In the genomic region with DNA sequence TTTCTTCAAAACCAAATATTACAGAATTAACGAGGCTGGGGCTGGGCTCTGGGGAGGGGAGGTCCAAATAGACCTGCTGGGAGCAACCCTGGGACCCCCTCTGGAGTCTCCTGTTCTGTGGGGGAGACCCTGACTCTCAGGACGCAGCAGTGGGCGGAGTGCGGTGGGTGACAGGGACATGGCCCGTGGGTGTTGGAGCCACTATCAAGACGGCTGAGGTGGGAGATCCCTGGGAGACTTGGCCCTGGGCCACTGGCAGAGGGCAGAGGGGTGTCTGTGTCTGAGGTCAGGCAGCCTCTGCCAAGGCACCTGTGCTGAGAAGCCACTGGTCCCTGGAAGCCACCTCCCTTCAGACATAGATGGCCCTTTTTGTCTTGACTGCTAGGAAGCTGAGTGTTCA, we compare ENCODE assay signal across 29 cellular contexts.
DNase-seq lines count a peak whose midpoint lies in the region; ATAC-seq, FAIRE-seq and TF ChIP-seq lines count a peak whose summit lies in the region.
"Had no signal": no experiment of that assay in that cellular context is flagged by ENCODE, and none has a peak within 500 bp of the region (broad histone marks: within the 10 kb centered on the region; RNA-seq: fewer than 3 reads in every experiment).

No MANE protein-coding gene starts in this region.

- no peak overlapping the region for H3K9ac ChIP-seq in HepG2 (ENCODE audit: insufficient read depth, low read depth, low read length)
- H3K9ac ChIP-seq: KMS-11 had no signal

- H3K79me2 ChIP-seq in HepG2 (ENCODE audit: insufficient read depth, low read length) (no peaks in the 10 kb centered on the region), osteoblast (ENCODE audit: insufficient read depth, low read length) (no peaks in the 10 kb centered on the region)

- H3K4me1 ChIP-seq in right lobe of liver (no peaks in the 10 kb centered on the region), HepG2 (ENCODE audit: insufficient read depth, low read length) (no peaks in the 10 kb centered on the region), osteoblast (ENCODE audit: insufficient read depth, low read length) (peaks cover 5% of the 10 kb centered on the region), breast epithelium (no peaks in the 10 kb centered on the region)
- H3K4me1 ChIP-seq: foreskin keratinocyte, vagina had no signal

- no peak for TF ChIP-seq POLR2A in right lobe of liver (IDR thresholded peaks at IDR 0.05)
- no peak for TF ChIP-seq POLR2A in HepG2 (IDR thresholded peaks at IDR 0.05; ENCODE audit: insufficient read depth in 1 of 2, low read depth in 2 of 2, low read length in 2 of 2)
- TF ChIP-seq POLR2A in GM12892 (IDR thresholded peaks at IDR 0.05; ENCODE audit: low read depth, low read length), result no peak
- no peak for TF ChIP-seq POLR2A in breast epithelium (IDR thresholded peaks at IDR 0.05)

- CTCF ChIA-PET in HepG2 (lab: Yijun Ruan, JAX; ENCODE audit: low intra/inter-chr PET ratio, low total read pairs), result no interaction called here

- intact Hi-C loops in right lobe of liver (cut with DNase I), result no loop called here
- intact Hi-C loops in HepG2 (cut with micrococcal nuclease; ENCODE audit: unreplicated experiment), result no loop called here
- intact Hi-C loops in left ventricle myocardium superior (cut with micrococcal nuclease), result no loop called here
- intact Hi-C loops in breast epithelium (cut with DNase I; ENCODE audit: low total_unique reads), result no loop called here

- in situ Hi-C loops in HepG2 (cut with HindIII; ENCODE audit: extremely low pct_ligation_motif_present, low pct_unique_long_range_greater_than_20kb), result no loop called here

- H3K9me3 ChIP-seq in right lobe of liver (no peaks in the 10 kb centered on the region), HepG2 (ENCODE audit: low read length) (no peaks in the 10 kb centered on the region), osteoblast (ENCODE audit: low read depth, low read length) (no peaks in the 10 kb centered on the region), breast epithelium (no peaks in the 10 kb centered on the region)
- H3K9me3 ChIP-seq: esophagus squamous epithelium, MG63, thoracic aorta, vagina had no signal

- H4K20me1 ChIP-seq in HepG2 (ENCODE audit: insufficient read depth, low read length), result no peaks in the 10 kb centered on the region
- no peaks in the 10 kb centered on the region for H4K20me1 ChIP-seq in osteoblast (ENCODE audit: insufficient read depth, low read length)

- ATAC-seq in right lobe of liver, result no peak
- no peak for ATAC-seq in HepG2
- no peak for ATAC-seq in left ventricle myocardium superior
- ATAC-seq: activated CD8-positive, alpha-beta memory T cell treated with anti-CD3 and anti-CD28 coated beads, Interleukin-2, amount 10 ng/mL, durations not matched to agents 7 days and 5 days; activated T-cell treated with anti-CD3 and anti-CD28 coated beads, Interleukin-2, amount 50 U/mL, for 4 hours; foreskin keratinocyte; stimulated activated naive CD8-positive, alpha-beta T cell treated with anti-CD3 and anti-CD28 coated beads, Interleukin-15, Interleukin-2, amounts not matched to agents 100 U/mL and 50 U/mL, for 24 hours had no signal

- no peak for FAIRE-seq in HepG2 (lab: Jason Lieb, UNC)
- FAIRE-seq in GM12892 (lab: Jason Lieb, UNC), result no peak
- FAIRE-seq: endometrium, GM12891 had no signal

- TF ChIP-seq CTCF in right lobe of liver (IDR thresholded peaks at IDR 0.05) (no peak), HepG2 (CRISPR knock-in tag; IDR thresholded peaks at IDR 0.05) (no peak), osteoblast (IDR thresholded peaks at IDR 0.05; ENCODE audit: extremely low read depth, low read depth, low read length) (no peak), breast epithelium (IDR thresholded peaks at IDR 0.05) (no peak)

- TF ChIP-seq EP300 in HepG2 (IDR thresholded peaks at IDR 0.05; ENCODE audit: low read depth in 2 of 2, low read length in 2 of 2) (no peak), HepG2 (CRISPR knock-in tag; IDR thresholded peaks at IDR 0.05; ENCODE audit: borderline replicate concordance) (no peak)

- no peak overlapping the region for H3K4me3 ChIP-seq in right lobe of liver
- no peak overlapping the region for H3K4me3 ChIP-seq in HepG2 (replicated peaks in 1 of 3; ENCODE audit: insufficient read depth in 1 of 3, low read depth in 2 of 3, low read length in 3 of 3)
- H3K4me3 ChIP-seq in osteoblast (ENCODE audit: insufficient read depth, low read length), result no peak overlapping the region
- no peak overlapping the region for H3K4me3 ChIP-seq in breast epithelium
- H3K4me3 ChIP-seq: esophagus squamous epithelium, MG63, skin epidermis, thoracic aorta, vagina had no signal

- H3K27me3 ChIP-seq in right lobe of liver, result no peaks in the 10 kb centered on the region
- peaks cover 14 to 47% of the 10 kb centered on the region in 2 experiments; a peak in 4 of 5 replicates for H3K27me3 ChIP-seq in HepG2 (ENCODE audit: control insufficient read depth in 1 of 2, insufficient read depth in 2 of 2, low read length in 2 of 2)
- H3K27me3 ChIP-seq in osteoblast (ENCODE audit: insufficient read depth, low read length), result peaks cover 43% of the 10 kb centered on the region
- H3K27me3 ChIP-seq in breast epithelium, result peaks cover 0 to 33% of the 10 kb centered on the region in 2 donors
- H3K27me3 ChIP-seq: vagina had no signal

- H3K27ac ChIP-seq in right lobe of liver, result no peak overlapping the region
- H3K27ac ChIP-seq in HepG2 (ENCODE audit: extremely low read length, insufficient read depth, low read length), result no peak overlapping the region
- no peak overlapping the region for H3K27ac ChIP-seq in osteoblast (ENCODE audit: low read depth, low read length)
- H3K27ac ChIP-seq in breast epithelium, result no peak overlapping the region
- H3K27ac ChIP-seq: esophagus squamous epithelium, foreskin keratinocyte, KMS-11, thoracic aorta, vagina had no signal

- BruUV-seq in HepG2 (replicated peaks; lab: Mats Ljungman, UMichigan), result no TSS peak

- H3K36me3 ChIP-seq in right lobe of liver, result no peaks in the 10 kb centered on the region
- H3K36me3 ChIP-seq in HepG2 (replicated peaks in 1 of 2; ENCODE audit: control insufficient read depth in 1 of 2, insufficient read depth in 2 of 2, low read length in 2 of 2), result no peaks in the 10 kb centered on the region
- no peaks in the 10 kb centered on the region for H3K36me3 ChIP-seq in osteoblast (ENCODE audit: insufficient read depth, low read length)
- no peaks in the 10 kb centered on the region for H3K36me3 ChIP-seq in breast epithelium
- H3K36me3 ChIP-seq: esophagus squamous epithelium, MG63, thoracic aorta, vagina had no signal

- H2AFZ ChIP-seq in HepG2 (ENCODE audit: low read length) (no peak overlapping the region), osteoblast (ENCODE audit: low read length) (no peak overlapping the region)

- DNase-seq in right lobe of liver (peak; percentile 17 to 44 (median 39)), HepG2 (ENCODE audit: low spot score) (no peak), left ventricle myocardium superior (peak; percentile 28), osteoblast (ENCODE audit: insufficient read length, low spot score, missing footprints) (peak; percentile 56), GM12892 (ENCODE audit: insufficient read length) (no peak), breast epithelium (ENCODE audit: low spot score in 2 of 2) (no peak), NCI-H1105 treated with DMSO at 0.1 percent for 48 hours (lab: John Stamatoyannopoulos, UW) (no peak), kidney glomerular epithelial cell (lab: John Stamatoyannopoulos, UW) (no peak)
- DNase-seq: activated CD4-positive, alpha-beta T cell treated with anti-CD3 and anti-CD28 coated beads, Interleukin-2, amount 50 U/mL, for 4 hours; activated CD8-positive, alpha-beta memory T cell treated with anti-CD3 and anti-CD28 coated beads, Interleukin-2, amount 10 ng/mL, durations not matched to agents 7 days and 5 days; activated T-cell treated with anti-CD3 and anti-CD28 coated beads, Interleukin-2, amount 50 U/mL, for 4 hours; esophagus squamous epithelium; H7; naive B cell; NCI-H1105; NCI-H1930; NCI-H2171 treated with DMSO at 0.1 percent for 48 hours; NCI-H510A treated with DMSO at 0.1 percent for 48 hours; occipital lobe; RPMI8226; stimulated activated naive CD8-positive, alpha-beta T cell treated with anti-CD3 and anti-CD28 coated beads, Interleukin-15, Interleukin-2, amounts not matched to agents 100 U/mL and 50 U/mL, for 24 hours had no signal

- POLR2A ChIA-PET in HepG2 (lab: Yijun Ruan, JAX), result no interaction called here

- H3K4me2 ChIP-seq in HepG2 (ENCODE audit: low read depth, low read length) (no peak overlapping the region), osteoblast (ENCODE audit: insufficient read depth, low read length) (no peak overlapping the region)
- H3K4me2 ChIP-seq: KMS-11 had no signal

- 52% methylated on average over 4 of the region's 6 CpGs for WGBS in right lobe of liver (ENCODE audit: insufficient coverage, low coverage, low lambda C conversion rate, missing lambda C conversion rate)
- 58% methylated on average over 6 of the region's 6 CpGs for WGBS in HepG2 (ENCODE audit: low lambda C conversion rate)

- TF ChIP-seq RAD21 in HepG2 (CRISPR knock-in tag; IDR thresholded peaks at IDR 0.05), result no peak

TF ChIP-seq in HepG2, 621 proteins besides CTCF, POLR2A, EP300 and RAD21 (continues in another document):
- TF ChIP-seq, protein P1, sequence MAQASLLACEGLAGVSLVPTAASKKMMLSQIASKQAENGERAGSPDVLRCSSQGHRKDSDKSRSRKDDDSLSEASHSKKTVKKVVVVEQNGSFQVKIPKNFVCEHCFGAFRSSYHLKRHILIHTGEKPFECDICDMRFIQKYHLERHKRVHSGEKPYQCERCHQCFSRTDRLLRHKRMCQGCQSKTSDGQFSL (CRISPR knock-in tag; IDR thresholded peaks at IDR 0.05), result no peak
- TF ChIP-seq SMARCC2 (IDR thresholded peaks at IDR 0.05) (no peak), ISX (CRISPR knock-in tag; conservative IDR thresholded peaks at IDR 0.05) (no peak), ZNF558 (CRISPR knock-in tag; IDR thresholded peaks at IDR 0.05; ENCODE audit: borderline replicate concordance) (no peak)
- TF ChIP-seq, protein P2, sequence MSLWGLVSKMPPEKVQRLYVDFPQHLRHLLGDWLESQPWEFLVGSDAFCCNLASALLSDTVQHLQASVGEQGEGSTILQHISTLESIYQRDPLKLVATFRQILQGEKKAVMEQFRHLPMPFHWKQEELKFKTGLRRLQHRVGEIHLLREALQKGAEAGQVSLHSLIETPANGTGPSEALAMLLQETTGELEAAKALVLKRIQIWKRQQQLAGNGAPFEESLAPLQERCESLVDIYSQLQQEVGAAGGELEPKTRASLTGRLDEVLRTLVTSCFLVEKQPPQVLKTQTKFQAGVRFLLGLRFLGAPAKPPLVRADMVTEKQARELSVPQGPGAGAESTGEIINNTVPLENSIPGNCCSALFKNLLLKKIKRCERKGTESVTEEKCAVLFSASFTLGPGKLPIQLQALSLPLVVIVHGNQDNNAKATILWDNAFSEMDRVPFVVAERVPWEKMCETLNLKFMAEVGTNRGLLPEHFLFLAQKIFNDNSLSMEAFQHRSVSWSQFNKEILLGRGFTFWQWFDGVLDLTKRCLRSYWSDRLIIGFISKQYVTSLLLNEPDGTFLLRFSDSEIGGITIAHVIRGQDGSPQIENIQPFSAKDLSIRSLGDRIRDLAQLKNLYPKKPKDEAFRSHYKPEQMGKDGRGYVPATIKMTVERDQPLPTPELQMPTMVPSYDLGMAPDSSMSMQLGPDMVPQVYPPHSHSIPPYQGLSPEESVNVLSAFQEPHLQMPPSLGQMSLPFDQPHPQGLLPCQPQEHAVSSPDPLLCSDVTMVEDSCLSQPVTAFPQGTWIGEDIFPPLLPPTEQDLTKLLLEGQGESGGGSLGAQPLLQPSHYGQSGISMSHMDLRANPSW (CRISPR knock-in tag; IDR thresholded peaks at IDR 0.05; ENCODE audit: borderline replicate concordance), result no peak

Comparison
In these comparisons a context has a peak if more than half of its experiments do, and no peak if none do; other contexts are left out.
1. DNase-seq: peak in right lobe of liver (3 of 3), left ventricle myocardium superior (single experiment) and osteoblast (single experiment); none in HepG2 (single experiment), GM12892 (single experiment), breast epithelium (0 of 2), NCI-H1105 treated with DMSO at 0.1 percent for 48 hours (single experiment) and kidney glomerular epithelial cell (single experiment).